ENCODE assay signal across 9 cellular contexts in the genomic region with DNA sequence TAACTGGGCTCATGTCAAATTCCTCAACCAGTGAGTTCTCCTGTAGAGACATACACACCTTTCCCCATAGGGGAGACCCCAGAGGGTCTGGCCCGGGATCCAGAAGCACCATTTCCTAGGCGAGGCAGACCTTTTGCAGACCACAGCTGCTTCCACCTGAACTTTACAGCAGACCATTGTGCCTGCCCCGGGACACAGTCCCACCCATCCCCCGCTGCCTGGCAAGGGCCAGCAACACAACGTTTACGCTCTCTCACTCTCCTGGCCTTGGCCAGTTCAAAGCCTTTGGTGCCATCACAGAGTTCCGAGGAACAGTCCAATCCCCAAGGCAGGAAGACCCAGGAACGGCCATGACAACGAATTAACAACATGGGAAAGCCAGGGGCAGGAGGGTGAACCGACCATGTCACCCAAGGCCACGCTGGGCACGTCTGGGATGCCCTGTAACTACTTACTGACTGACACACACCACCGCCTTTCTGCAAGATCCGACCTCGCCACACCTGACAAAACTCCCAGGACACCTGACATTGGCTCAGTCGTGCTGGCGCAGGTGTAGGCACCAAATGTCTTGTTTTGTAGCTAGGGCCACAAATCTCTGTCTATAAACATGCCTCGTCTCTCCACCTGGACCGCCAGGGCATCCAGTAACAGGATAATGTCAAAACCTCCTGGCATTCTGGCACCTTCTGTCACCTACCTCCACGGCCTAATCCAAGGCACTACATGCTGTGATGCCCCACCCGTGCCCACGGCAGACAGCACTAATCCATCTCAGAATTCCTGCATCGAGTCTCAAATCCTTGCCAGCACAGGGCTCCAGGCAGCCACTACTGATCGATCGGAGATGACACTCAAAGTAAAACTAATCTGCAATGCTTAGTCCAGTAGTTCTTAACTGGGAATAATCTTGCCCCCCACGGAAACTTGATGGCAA. TPM values are rescaled to one million over a fixed set of nuclear protein-coding genes. Genes with fewer than 3 reads are reported as not detected.
DNase-seq lines count a peak whose midpoint lies in the region; ATAC-seq and TF ChIP-seq lines count a peak whose summit lies in the region.
"Had no signal": no experiment of that assay in that cellular context is flagged by ENCODE, and none has a peak within 500 bp of the region (broad histone marks: within the 10 kb centered on the region; RNA-seq: fewer than 3 reads in every experiment).

No MANE protein-coding gene starts in this region.

- H3K27me3 ChIP-seq in DND-41 (ENCODE audit: insufficient read depth, low read length, poor library complexity) (no peaks in the 10 kb centered on the region), gastroesophageal sphincter (no peaks in the 10 kb centered on the region), sigmoid colon (no peaks in the 10 kb centered on the region)

- H3K36me3 ChIP-seq in DND-41 (ENCODE audit: insufficient read depth, low read length) = peaks cover 95% of the 10 kb centered on the region
- peaks cover 3 to 70% of the 10 kb centered on the region in 2 donors for H3K36me3 ChIP-seq in gastroesophageal sphincter
- H3K36me3 ChIP-seq in sigmoid colon = peaks cover 7 to 67% (median 39%) of the 10 kb centered on the region in 4 donors

- no peak for TF ChIP-seq EP300 in gastroesophageal sphincter (IDR thresholded peaks at IDR 0.05)
- TF ChIP-seq EP300 in sigmoid colon (IDR thresholded peaks at IDR 0.05) = no peak

- H3K9ac ChIP-seq in DND-41 (ENCODE audit: low read depth, low read length) = no peak overlapping the region

- H3K27ac ChIP-seq in DND-41 (ENCODE audit: low read length) = peak overlapping the region; percentile 35; the same call in 1 of the 2 replicates
- H3K27ac ChIP-seq in gastroesophageal sphincter = peak overlapping the region; percentile 99 to 100 (median 100)
- H3K27ac ChIP-seq in sigmoid colon = peak overlapping the region; percentile 96 to 100 (median 99)

- no peaks in the 10 kb centered on the region for H3K9me3 ChIP-seq in DND-41 (ENCODE audit: insufficient read depth, low read length, severe bottlenecking)
- H3K9me3 ChIP-seq in gastroesophageal sphincter = no peaks in the 10 kb centered on the region
- H3K9me3 ChIP-seq in sigmoid colon = no peaks in the 10 kb centered on the region

- no peak for DNase-seq in DND-41
- no peak for DNase-seq in activated B cell treated with CpG ODN at 0.5 μM for 24 hours
- DNase-seq in sigmoid colon = no peak
- no peak for DNase-seq in inferior parietal cortex (ENCODE audit: extremely low spot score)
- no peak for DNase-seq in GM10248 (ENCODE audit: extremely low spot score)
- DNase-seq: NCI-H446 treated with DMSO at 0.1 percent for 48 hours had no signal

- CTCF ChIA-PET in activated B cell treated with CpG ODN at 0.5 μM for 24 hours (lab: Charles Lee) = interaction anchor here (0.8 to 0.9 kb wide), 2 partner anchors 134 to 135 kb away, joined by 3 read pairs; no protein-coding TSS in a partner anchor
- CTCF ChIA-PET in GM10248 (lab: Yijun Ruan, JAX) = interaction anchor here (1.3 to 1.7 kb wide), 4 partner anchors 20 to 134 kb away, joined by 3 to 6 read pairs (median 4); no protein-coding TSS in a partner anchor

- intact Hi-C loops in activated B cell treated with CpG ODN at 0.5 μM for 24 hours (cut with micrococcal nuclease) = no loop called here
- intact Hi-C loops in sigmoid colon (cut with DNase I) = no loop called here

- H3K27ac Mint-ChIP-seq in activated B cell treated with CpG ODN at 0.5 μM for 24 hours = peak overlapping the region; percentile 84

- H3K4me1 ChIP-seq in DND-41 (ENCODE audit: insufficient read depth, low read length) = peaks cover 41% of the 10 kb centered on the region
- peaks cover 48 to 100% (median 91%) of the 10 kb centered on the region in 3 donors for H3K4me1 ChIP-seq in gastroesophageal sphincter
- peaks cover under 1 to 100% (median 100%) of the 10 kb centered on the region in 4 donors for H3K4me1 ChIP-seq in sigmoid colon

- H3K4me1 Mint-ChIP-seq in activated B cell treated with CpG ODN at 0.5 μM for 24 hours = peaks cover 84% of the 10 kb centered on the region

- H3K4me2 ChIP-seq in DND-41 (ENCODE audit: insufficient read depth, low read length) = no peak overlapping the region

- H3K36me3 Mint-ChIP-seq in activated B cell treated with CpG ODN at 0.5 μM for 24 hours (ENCODE audit: low read depth) = peaks cover 84% of the 10 kb centered on the region

- no peaks in the 10 kb centered on the region for H3K27me3 Mint-ChIP-seq in activated B cell treated with CpG ODN at 0.5 μM for 24 hours

- no peaks in the 10 kb centered on the region for H3K9me3 Mint-ChIP-seq in activated B cell treated with CpG ODN at 0.5 μM for 24 hours

- H3K4me3 Mint-ChIP-seq in activated B cell treated with CpG ODN at 0.5 μM for 24 hours = no peak overlapping the region

- no peak overlapping the region for H2AFZ ChIP-seq in DND-41 (ENCODE audit: low read depth, low read length)

- no peak for TF ChIP-seq CTCF in DND-41 (IDR thresholded peaks at IDR 0.05; ENCODE audit: borderline replicate concordance, extremely low read depth, low read length, poor library complexity, severe bottlenecking)
- no peak for TF ChIP-seq CTCF in activated B cell treated with CpG ODN at 0.5 μM for 24 hours (IDR thresholded peaks at IDR 0.05)
- TF ChIP-seq CTCF in gastroesophageal sphincter (IDR thresholded peaks at IDR 0.05) = no peak
- no peak for TF ChIP-seq CTCF in sigmoid colon (IDR thresholded peaks at IDR 0.05)
- TF ChIP-seq CTCF in GM10248 (IDR thresholded peaks at IDR 0.05; ENCODE audit: control extremely low read depth, extremely low read depth, low read depth, missing control alignments) = no peak

- WGBS in gastroesophageal sphincter (ENCODE audit: low coverage in 1 of 2), 2 donors = 50 to 79% methylated on average over 2 to 12 of the region's 26 CpGs
- WGBS in sigmoid colon, 2 donors = 71 to 76% methylated on average over 26 of the region's 26 CpGs

- H4K20me1 ChIP-seq in DND-41 (ENCODE audit: insufficient read depth, low read length) = peaks cover 43% of the 10 kb centered on the region

- POLR2A ChIA-PET in activated B cell treated with CpG ODN at 0.5 μM for 24 hours (lab: Charles Lee) (interaction anchor here (0.7 to 2.6 kb wide), 7 partner anchors 8 to 68 kb away, joined by 3 to 10 read pairs (median 3); a partner anchor contains a TSS), GM10248 (lab: Yijun Ruan, JAX) (no interaction called here)

- TF ChIP-seq POLR2A in gastroesophageal sphincter (IDR thresholded peaks at IDR 0.05) = no peak
- TF ChIP-seq POLR2A in sigmoid colon (IDR thresholded peaks at IDR 0.05) = no peak

- H3K4me3 ChIP-seq in DND-41 (ENCODE audit: low read depth in 1 of 2, low read length in 2 of 2) (no peak overlapping the region), gastroesophageal sphincter (no peak overlapping the region), sigmoid colon (no peak overlapping the region)

- ATAC-seq in DND-41 (ENCODE audit: insufficient read depth, low read depth) = no peak
- no peak for ATAC-seq in activated B cell treated with CpG ODN at 0.5 μM for 24 hours (ENCODE audit: low read depth)
- no peak for ATAC-seq in gastroesophageal sphincter
- ATAC-seq in HG03521 (IDR thresholded peaks at IDR 0.05; ENCODE audit: unreplicated experiment) = no peak
- ATAC-seq in HG03469 (IDR thresholded peaks at IDR 0.05; ENCODE audit: unreplicated experiment) = no peak

- peaks cover 80% of the 10 kb centered on the region for H3K79me2 ChIP-seq in DND-41 (ENCODE audit: insufficient read depth, low read length)

RNA-seq across cellular contexts. Expression of a gene that starts 51.3 kb away (rescaled TPM):
- 714 and 755 TPM in 2 replicates for total RNA-seq in activated B cell treated with CpG ODN at 0.5 μM for 24 hours
- total RNA-seq in gastroesophageal sphincter = 100 to 1,000 TPM; 304 to 366 (median 322) TPM
- 100 to 1,000 TPM; 147 to 273 (median 184) TPM for total RNA-seq in sigmoid colon
- polyA plus RNA-seq in sigmoid colon = 100 to 1,000 TPM in 1 of 3 donors, 10 to 100 TPM in 2; 63.7 to 307 (median 88.3) TPM

Comparison
In these comparisons a context has a peak if more than half of its experiments do, and no peak if none do; other contexts are left out.
1. H3K27ac ChIP-seq: peak in every context shown above with its lines; median percentile 100 in gastroesophageal sphincter; 99 in sigmoid colon; 35 in DND-41.